8 cellular contexts compared by ENCODE assay signal in the genomic region with DNA sequence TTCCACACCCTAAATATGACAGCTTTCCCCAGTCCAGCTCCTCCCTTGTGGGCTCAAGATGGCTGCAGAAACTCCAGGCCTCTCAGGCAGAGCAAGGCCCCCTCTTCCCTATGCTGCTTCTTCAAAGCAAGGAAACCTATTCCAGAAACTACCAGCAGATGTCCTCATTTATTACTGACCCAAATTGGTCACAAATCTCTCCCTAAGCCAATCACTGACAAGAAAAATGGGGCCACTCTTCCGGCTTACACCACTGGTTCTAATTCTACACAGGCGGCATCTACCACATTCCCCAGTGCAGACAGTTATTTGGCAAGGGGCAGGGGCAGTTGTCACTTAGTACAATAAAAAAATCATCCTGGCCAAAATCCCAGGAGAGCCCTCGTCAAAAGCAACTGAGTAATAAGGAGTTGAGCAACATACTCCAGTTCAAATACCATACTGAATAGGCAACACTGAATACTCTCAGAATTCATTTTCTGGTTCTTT.
DNase-seq lines count a peak whose midpoint lies in the region; ATAC-seq, FAIRE-seq and TF ChIP-seq lines count a peak whose summit lies in the region.

No MANE protein-coding gene starts in this region.

- in situ Hi-C loops in HepG2 (cut with HindIII; ENCODE audit: extremely low pct_ligation_motif_present, low pct_unique_long_range_greater_than_20kb) = no loop called here

- intact Hi-C loops in HepG2 (cut with micrococcal nuclease; ENCODE audit: unreplicated experiment) = loop anchor here (1.0 kb wide), 1 partner anchor 157 kb away; no protein-coding TSS in a partner anchor
- intact Hi-C loops in thyroid gland (cut with DNase I) = loop anchor here (5.0 kb wide), 1 partner anchor 152 kb away; a partner anchor contains a TSS

- TF ChIP-seq POLR2A in GM12892 (IDR thresholded peaks at IDR 0.05; ENCODE audit: low read depth, low read length) (no peak), HepG2 (IDR thresholded peaks at IDR 0.05; ENCODE audit: insufficient read depth in 1 of 2, low read depth in 2 of 2, low read length in 2 of 2) (no peak), thyroid gland (IDR thresholded peaks at IDR 0.05) (no peak)

- peak overlapping the region; percentile 47 for H3K27ac Mint-ChIP-seq in chondrocyte (ENCODE audit: unreplicated experiment)

- DNase-seq in AG10803 (ENCODE audit: low read depth) (peak; percentile 89), GM12892 (ENCODE audit: insufficient read length) (peak; percentile 41), chondrocyte (ENCODE audit: low spot score) (no peak), HepG2 (ENCODE audit: low spot score) (peak; percentile 45), thyroid gland (peak; percentile 52 to 53)
- DNase-seq in activated naive CD4-positive, alpha-beta T cell treated with Interleukin-2 at 50 U/mL for 16 hours = no peak

- FAIRE-seq in GM12892 (lab: Jason Lieb, UNC) (peak; percentile 30), HepG2 (lab: Jason Lieb, UNC) (no peak)

- TF ChIP-seq EP300 in HepG2 (IDR thresholded peaks at IDR 0.05; ENCODE audit: low read depth in 2 of 2, low read length in 2 of 2) (no peak), HepG2 (CRISPR knock-in tag; IDR thresholded peaks at IDR 0.05; ENCODE audit: borderline replicate concordance) (no peak)

- H4K20me1 ChIP-seq in OCI-LY3 (ENCODE audit: insufficient read depth, low read length) (peaks cover 3% of the 10 kb centered on the region; the same call in 1 of the 2 replicates), HepG2 (ENCODE audit: insufficient read depth, low read length) (no peaks in the 10 kb centered on the region)

- H3K9me3 ChIP-seq in OCI-LY3 (ENCODE audit: insufficient read depth, low read length) (no peaks in the 10 kb centered on the region), HepG2 (ENCODE audit: low read length) (no peaks in the 10 kb centered on the region), thyroid gland (no peaks in the 10 kb centered on the region)

- no peak for TF ChIP-seq RAD21 in HepG2 (CRISPR knock-in tag; IDR thresholded peaks at IDR 0.05)

- BruUV-seq in HepG2 (replicated peaks; lab: Mats Ljungman, UMichigan) = no TSS peak

- H2AFZ ChIP-seq in OCI-LY3 (ENCODE audit: low read depth, low read length) (no peak overlapping the region), HepG2 (ENCODE audit: low read length) (no peak overlapping the region)

- CTCF ChIA-PET in HepG2 (lab: Yijun Ruan, JAX; ENCODE audit: low intra/inter-chr PET ratio, low total read pairs) = no interaction called here

- H3K4me2 ChIP-seq in OCI-LY3 (ENCODE audit: low read length) (peak overlapping the region; percentile 15; the same call in 1 of the 2 replicates), HepG2 (ENCODE audit: low read depth, low read length) (no peak overlapping the region)

- H3K36me3 ChIP-seq in OCI-LY3 (replicated peaks; ENCODE audit: low read depth, low read length) (peaks cover 3% of the 10 kb centered on the region), HepG2 (replicated peaks in 1 of 2; ENCODE audit: control insufficient read depth in 1 of 2, insufficient read depth in 2 of 2, low read length in 2 of 2) (no peaks in the 10 kb centered on the region), thyroid gland (no peaks in the 10 kb centered on the region)

- H3K36me3 Mint-ChIP-seq in chondrocyte (ENCODE audit: low read depth) = no peaks in the 10 kb centered on the region

- H3K4me1 Mint-ChIP-seq in chondrocyte (ENCODE audit: low read depth) = peaks cover 8% of the 10 kb centered on the region

- 2% methylated on average over 3 of the region's 3 CpGs for WGBS in HepG2 (ENCODE audit: low lambda C conversion rate)
- WGBS in thyroid gland, 2 donors = 19 to 26% methylated on average over 3 of the region's 3 CpGs

- no peaks in the 10 kb centered on the region for H3K27me3 Mint-ChIP-seq in chondrocyte (ENCODE audit: low read depth)

- H3K79me2 ChIP-seq in OCI-LY3 (ENCODE audit: low read length) (peaks cover 6% of the 10 kb centered on the region; the same call in 1 of the 2 replicates), HepG2 (ENCODE audit: insufficient read depth, low read length) (no peaks in the 10 kb centered on the region)

- ATAC-seq in HG03039 (IDR thresholded peaks at IDR 0.05; ENCODE audit: unreplicated experiment) (peak; percentile 58), HepG2 (peak; percentile 86)

- H3K27ac ChIP-seq in OCI-LY3 (ENCODE audit: low read length) (no peak overlapping the region), HepG2 (ENCODE audit: extremely low read length, insufficient read depth, low read length) (no peak overlapping the region), thyroid gland (no peak overlapping the region)

- no peaks in the 10 kb centered on the region for H3K9me3 Mint-ChIP-seq in chondrocyte (ENCODE audit: low read depth)

- POLR2A ChIA-PET in HepG2 (lab: Yijun Ruan, JAX) = no interaction called here

- H3K4me3 ChIP-seq in AG10803 (ENCODE audit: low read length) (no peak overlapping the region), OCI-LY3 (ENCODE audit: low read length) (no peak overlapping the region), HepG2 (replicated peaks in 1 of 3; ENCODE audit: insufficient read depth in 1 of 3, low read depth in 2 of 3, low read length in 3 of 3) (no peak overlapping the region), thyroid gland (replicated peaks in 1 of 3) (no peak overlapping the region)

- H3K27me3 ChIP-seq in OCI-LY3 (ENCODE audit: low read depth, low read length) (no peaks in the 10 kb centered on the region), HepG2 (ENCODE audit: control insufficient read depth in 1 of 2, insufficient read depth in 2 of 2, low read length in 2 of 2) (peaks cover 0 to 3% of the 10 kb centered on the region in 2 experiments; a peak in 2 of 5 replicates), thyroid gland (no peaks in the 10 kb centered on the region)

- H3K4me3 Mint-ChIP-seq in chondrocyte (ENCODE audit: unreplicated experiment) = no peak overlapping the region

- H3K4me1 ChIP-seq in OCI-LY3 (ENCODE audit: low read length) = peaks cover 20% of the 10 kb centered on the region
- H3K4me1 ChIP-seq in HepG2 (ENCODE audit: insufficient read depth, low read length) = no peaks in the 10 kb centered on the region
- peaks cover 4 to 5% of the 10 kb centered on the region in 2 donors for H3K4me1 ChIP-seq in thyroid gland

- H3K9ac ChIP-seq in OCI-LY3 (ENCODE audit: low read length) (no peak overlapping the region), HepG2 (ENCODE audit: insufficient read depth, low read depth, low read length) (no peak overlapping the region)

- TF ChIP-seq CTCF in AG10803 (conservative IDR thresholded peaks at IDR 0.05; ENCODE audit: low read length) = peak; percentile 49
- peak; percentile 57 for TF ChIP-seq CTCF in OCI-LY3 (IDR thresholded peaks at IDR 0.05; ENCODE audit: low read depth, low read length)
- TF ChIP-seq CTCF in chondrocyte (IDR thresholded peaks at IDR 0.05) = peak; percentile 84
- peak; percentile 26; the same call in 1 of the 2 replicates for TF ChIP-seq CTCF in HepG2 (CRISPR knock-in tag; IDR thresholded peaks at IDR 0.05)
- peak; percentile 26 to 81 (median 68) for TF ChIP-seq CTCF in thyroid gland (IDR thresholded peaks at IDR 0.05)

TF ChIP-seq in HepG2, 621 proteins besides CTCF, POLR2A, EP300 and RAD21 (continues in another document):
- no peak for TF ChIP-seq TBX3 (IDR thresholded peaks at IDR 0.05; ENCODE audit: borderline replicate concordance)
- TF ChIP-seq, protein P1, sequence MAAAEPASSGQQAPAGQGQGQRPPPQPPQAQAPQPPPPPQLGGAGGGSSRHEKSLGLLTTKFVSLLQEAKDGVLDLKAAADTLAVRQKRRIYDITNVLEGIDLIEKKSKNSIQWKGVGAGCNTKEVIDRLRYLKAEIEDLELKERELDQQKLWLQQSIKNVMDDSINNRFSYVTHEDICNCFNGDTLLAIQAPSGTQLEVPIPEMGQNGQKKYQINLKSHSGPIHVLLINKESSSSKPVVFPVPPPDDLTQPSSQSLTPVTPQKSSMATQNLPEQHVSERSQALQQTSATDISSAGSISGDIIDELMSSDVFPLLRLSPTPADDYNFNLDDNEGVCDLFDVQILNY (CRISPR knock-in tag; conservative IDR thresholded peaks at IDR 0.05) = no peak
- no peak for TF ChIP-seq ZKSCAN1 (IDR thresholded peaks at IDR 0.05; ENCODE audit: low read length)
- no peak for TF ChIP-seq ZNF430 (CRISPR knock-in tag; IDR thresholded peaks at IDR 0.05)
- TF ChIP-seq KLF16 (CRISPR knock-in tag; IDR thresholded peaks at IDR 0.05) = no peak
- 0 out of 2 replicates have a peak, but pooled peaks have one; percentile 39 for TF ChIP-seq NFYB (CRISPR knock-in tag; IDR thresholded peaks at IDR 0.05)
- TF ChIP-seq ZNF331 (CRISPR knock-in tag; IDR thresholded peaks at IDR 0.05) = no peak
- TF ChIP-seq ZFAT (CRISPR knock-in tag; conservative IDR thresholded peaks at IDR 0.05) = no peak
- TF ChIP-seq ARNTL (CRISPR knock-in tag; IDR thresholded peaks at IDR 0.05) = no peak
- TF ChIP-seq ZNF383 (CRISPR knock-in tag; IDR thresholded peaks at IDR 0.05; ENCODE audit: borderline replicate concordance) = no peak
- no peak for TF ChIP-seq KLF11 (CRISPR knock-in tag; IDR thresholded peaks at IDR 0.05)
- TF ChIP-seq ZNF207 (IDR thresholded peaks at IDR 0.05; ENCODE audit: borderline replicate concordance) = no peak
- 0 out of 2 replicates have a peak, but pooled peaks have one; percentile 23 for TF ChIP-seq SRF (IDR thresholded peaks at IDR 0.05; ENCODE audit: low read depth, low read length)
- no peak for TF ChIP-seq ZNF724P (CRISPR knock-in tag; IDR thresholded peaks at IDR 0.05; ENCODE audit: borderline replicate concordance)
- TF ChIP-seq SRSF1 (optimal IDR thresholded peaks at IDR 0.05; ENCODE audit: low read depth, low read length) = no peak
- no peak for TF ChIP-seq NFE2L1 (CRISPR knock-in tag; IDR thresholded peaks at IDR 0.05; ENCODE audit: borderline replicate concordance)
- TF ChIP-seq ESRRA (CRISPR knock-in tag; IDR thresholded peaks at IDR 0.05; ENCODE audit: low read depth) = no peak
- TF ChIP-seq ZNF160 (CRISPR knock-in tag; IDR thresholded peaks at IDR 0.05) = no peak
- TF ChIP-seq SMC3 (IDR thresholded peaks at IDR 0.05; ENCODE audit: low read length) = peak; percentile 19; the same call in 1 of the 2 replicates
- no peak for TF ChIP-seq MIXL1 (CRISPR knock-in tag; IDR thresholded peaks at IDR 0.05)
- TF ChIP-seq PAX8 (CRISPR knock-in tag; IDR thresholded peaks at IDR 0.05; ENCODE audit: borderline replicate concordance) = no peak
- TF ChIP-seq MTF2 (CRISPR knock-in tag; IDR thresholded peaks at IDR 0.05; ENCODE audit: borderline replicate concordance) = no peak

Comparison
In these comparisons a context has a peak if more than half of its experiments do, and no peak if none do; other contexts are left out.
1. DNase-seq: peak in AG10803 (single experiment), GM12892 (single experiment), HepG2 (single experiment) and thyroid gland (2 of 2); none in chondrocyte (single experiment) and activated naive CD4-positive, alpha-beta T cell treated with Interleukin-2 at 50 U/mL for 16 hours (single experiment).
2. CTCF ChIP-seq: peak in every context shown above with its lines; median percentile 84 in chondrocyte; 68 in thyroid gland; 57 in OCI-LY3; 49 in AG10803; 26 in HepG2.